Comparison of ENCODE assay signal across 1 cellular context in genomic region chr19:55344444-55344843, GRCh38.
TF ChIP-seq lines count a peak whose summit lies in the region.

No MANE protein-coding gene starts in this region.

TF ChIP-seq in HEK293, 187 proteins besides CTCF, POLR2A, EP300 and RAD21 (continued from another document):
- TF ChIP-seq ZBTB48 (tag by site-specific recombination; IDR thresholded peaks at IDR 0.05) (no peak), ZNF223 (tag by site-specific recombination; IDR thresholded peaks at IDR 0.05) (no peak), ZNF214 (tag by site-specific recombination; IDR thresholded peaks at IDR 0.05; ENCODE audit: borderline replicate concordance) (no peak), ZNF76 (tag by site-specific recombination; IDR thresholded peaks at IDR 0.05; ENCODE audit: borderline replicate concordance, low read depth) (no peak), OVOL3 (tag by site-specific recombination; IDR thresholded peaks at IDR 0.05) (no peak), ZNF404 (tag by site-specific recombination; IDR thresholded peaks at IDR 0.05) (no peak), ZNF501 (tag by site-specific recombination; IDR thresholded peaks at IDR 0.05) (no peak), ZIC2 (tag by site-specific recombination; IDR thresholded peaks at IDR 0.05) (peak; percentile 66), ZNF600 (tag by site-specific recombination; IDR thresholded peaks at IDR 0.05) (no peak)
